Comparison of ENCODE assay signal across 8 cellular contexts in genomic region chr13:36819064-36819810, GRCh38. TPM values are rescaled to one million over a fixed set of nuclear protein-coding genes. Genes with fewer than 3 reads are reported as not detected.
DNase-seq lines count a peak whose midpoint lies in the region; ATAC-seq and TF ChIP-seq lines count a peak whose summit lies in the region.

RFXAP (plus strand) TSS chr13:36819222; CDS start chr13:36819358, 136 bp downstream.

- H3K4me1 Mint-ChIP-seq in WTC11 = peaks cover 32% of the 10 kb centered on the region

- no peaks in the 10 kb centered on the region for H3K36me3 Mint-ChIP-seq in WTC11

- H3K27ac ChIP-seq in AG04450 (ENCODE audit: low read depth, low read length) = no peak within 1 kb of the TSS

- H3K4me3 Mint-ChIP-seq in WTC11 = peak within 1 kb of the TSS; percentile 78

- CTCF ChIA-PET in AG04450 (lab: Charles Lee) (no interaction called here), WTC11 (lab: Charles Lee) (interaction anchor here (1.5 kb wide), 1 partner anchor 83 kb away, joined by 6 read pairs; no protein-coding TSS in a partner anchor)

- no peaks in the 10 kb centered on the region for H3K27me3 ChIP-seq in AG04450 (ENCODE audit: control insufficient read depth, insufficient read depth, low read length)

- H3K9me3 Mint-ChIP-seq in WTC11 = peaks cover 7% of the 10 kb centered on the region; the same call in 1 of the 2 replicates

- peaks cover 10% of the 10 kb centered on the region for H3K27me3 Mint-ChIP-seq in WTC11 (ENCODE audit: low read depth)

- peak; percentile 66 for DNase-seq in AG04450 (ENCODE audit: low read depth, low spot score)
- peak; percentile 93 for DNase-seq in NCI-H2227 (lab: John Stamatoyannopoulos, UW; ENCODE audit: unreplicated experiment)
- DNase-seq in WTC11 (ENCODE audit: low spot score) = peak; percentile 95
- peak; percentile 87 to 92 for DNase-seq in cardiac fibroblast (ENCODE audit: low read depth in 2 of 2)
- peak; percentile 92 for DNase-seq in islet precursor cell
- peak; percentile 93 for DNase-seq in stimulated activated CD4-positive, alpha-beta T cell treated with anti-CD3 and anti-CD28 coated beads, Interleukin-12 subunit alpha, Interleukin-12 subunit beta, amount 100 ng/mL, for 4 hours

- ATAC-seq in GM18867 (IDR thresholded peaks at IDR 0.05; ENCODE audit: unreplicated experiment) = peak; percentile 87
- ATAC-seq in HG03097 (IDR thresholded peaks at IDR 0.05; ENCODE audit: low FRiP score, unreplicated experiment) = peak; percentile 90
- peak; percentile 88 for ATAC-seq in WTC11

- POLR2A ChIA-PET in AG04450 (lab: Yijun Ruan, JAX) = no interaction called here
- POLR2A ChIA-PET in WTC11 (lab: Charles Lee) = no interaction called here

- H3K4me3 ChIP-seq in AG04450 (ENCODE audit: low read depth, low read length) = peak within 1 kb of the TSS; percentile 80
- H3K4me3 ChIP-seq in cardiac fibroblast (replicated peaks in 1 of 2; ENCODE audit: low read depth in 2 of 2, low read length in 2 of 2) = peak within 1 kb of the TSS; percentile 81 to 83

- peak within 1 kb of the TSS; percentile 85; the same call in 1 of the 2 replicates for H3K27ac Mint-ChIP-seq in WTC11

- no peak for TF ChIP-seq CTCF in AG04450 (IDR thresholded peaks at IDR 0.05; ENCODE audit: low read depth, low read length)
- TF ChIP-seq CTCF in WTC11 (IDR thresholded peaks at IDR 0.05) = no peak
- TF ChIP-seq CTCF in cardiac fibroblast (IDR thresholded peaks at IDR 0.05; ENCODE audit: low read depth, low read length) = no peak

- no peaks in the 10 kb centered on the region; the same call in 1 of the 2 replicates for H3K9me3 ChIP-seq in AG04450 (ENCODE audit: control insufficient read depth, insufficient read depth, low read length)

TF ChIP-seq in WTC11, 78 proteins besides CTCF, POLR2A, EP300 and RAD21 (continues in another document):
- TF ChIP-seq E2F5 (CRISPR knock-in tag; IDR thresholded peaks at IDR 0.05) = peak; percentile 70
- TF ChIP-seq CBFB (CRISPR knock-in tag; IDR thresholded peaks at IDR 0.05; ENCODE audit: low read depth) = peak; percentile 89; the same call in 1 of the 2 replicates
- no peak for TF ChIP-seq CDX4 (CRISPR knock-in tag; IDR thresholded peaks at IDR 0.05; ENCODE audit: borderline replicate concordance)
- TF ChIP-seq MAX (CRISPR knock-in tag; IDR thresholded peaks at IDR 0.05) = peak; percentile 54
- TF ChIP-seq RELA (CRISPR knock-in tag; IDR thresholded peaks at IDR 0.05; ENCODE audit: borderline replicate concordance) = no peak
- no peak for TF ChIP-seq IRF1 (CRISPR knock-in tag; IDR thresholded peaks at IDR 0.05)
- no peak for TF ChIP-seq USF1 (CRISPR knock-in tag; IDR thresholded peaks at IDR 0.05)
- no peak for TF ChIP-seq NR3C1 (CRISPR knock-in tag; conservative IDR thresholded peaks at IDR 0.05; ENCODE audit: low read depth)
- no peak for TF ChIP-seq MYBL2 (CRISPR knock-in tag; IDR thresholded peaks at IDR 0.05)
- no peak for TF ChIP-seq ATF1 (CRISPR knock-in tag; IDR thresholded peaks at IDR 0.05)
- TF ChIP-seq GTF2I (CRISPR knock-in tag; conservative IDR thresholded peaks at IDR 0.05) = no peak
- peak; percentile 53; the same call in 1 of the 2 replicates for TF ChIP-seq ZNF532 (CRISPR knock-in tag; IDR thresholded peaks at IDR 0.05; ENCODE audit: borderline replicate concordance)
- peak; percentile 86 for TF ChIP-seq FOXK1 (CRISPR knock-in tag; IDR thresholded peaks at IDR 0.05)
- peak; percentile 56 for TF ChIP-seq HMGXB4 (CRISPR knock-in tag; IDR thresholded peaks at IDR 0.05)
- TF ChIP-seq ESRRA (CRISPR knock-in tag; IDR thresholded peaks at IDR 0.05; ENCODE audit: borderline replicate concordance) = 0 out of 2 replicates have a peak, but pooled peaks have one; percentile 27
- no peak for TF ChIP-seq ERG (CRISPR knock-in tag; IDR thresholded peaks at IDR 0.05)

RNA-seq across cellular contexts. Expression of gene RFXAP, which starts in this region (rescaled TPM):
- 3.0 and 4.0 TPM in 2 replicates for polyA plus RNA-seq in AG04450 (2011; rRNA removed)
- polyA minus RNA-seq in AG04450 (2011; rRNA and poly(A)+ RNA removed) = 0.92 and 1.4 TPM in 2 replicates
- 6.6 to 9.2 TPM (median 7.7 TPM) in 3 replicates for total RNA-seq in WTC11 (2021)
